In the genomic region with DNA sequence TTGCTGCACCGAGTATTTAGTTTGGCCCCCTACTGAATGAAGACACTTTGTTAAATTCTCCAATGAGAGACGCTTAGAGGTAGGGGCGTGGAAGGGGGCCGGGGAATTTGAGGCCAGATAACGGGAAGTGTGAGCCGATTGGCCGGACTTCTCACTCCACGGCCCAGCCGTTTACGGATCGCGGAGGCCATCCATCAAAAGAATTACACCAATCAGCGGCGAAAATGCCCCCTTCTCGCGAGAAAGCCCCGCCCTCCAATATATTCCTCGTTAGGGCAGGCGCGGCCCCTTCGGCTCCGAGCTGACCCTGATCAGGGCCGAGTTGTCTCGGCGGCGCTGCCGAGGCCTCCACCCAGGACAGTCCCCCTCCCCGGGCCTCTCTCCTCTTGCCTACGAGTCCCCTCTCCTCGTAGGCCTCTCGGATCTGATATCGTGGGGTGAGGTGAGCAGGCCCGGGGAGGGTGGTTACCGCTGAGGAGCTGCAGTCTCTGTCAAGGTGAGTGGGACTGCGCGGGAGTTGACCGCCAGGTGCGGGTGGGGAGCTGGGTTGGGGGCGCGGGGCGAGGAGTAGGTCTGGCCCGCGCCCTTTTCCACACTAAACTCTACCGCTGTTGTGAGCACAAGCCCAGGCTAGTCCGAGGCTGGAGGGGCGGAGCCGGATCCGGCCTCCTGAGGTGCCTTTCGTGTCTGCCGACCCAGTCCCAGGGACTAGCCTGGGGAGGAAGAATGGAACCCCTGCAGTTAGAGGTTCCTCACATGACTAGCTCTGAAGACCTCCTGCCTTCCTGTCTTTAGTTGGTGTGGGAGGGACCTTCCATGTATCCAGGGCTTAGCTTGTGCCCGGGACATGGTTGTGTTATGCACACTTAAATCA, we compare ENCODE assay signal across 8 cellular contexts. TPM values are rescaled to one million over a fixed set of nuclear protein-coding genes. Genes with fewer than 3 reads are reported as not detected.
DNase-seq lines count a peak whose midpoint lies in the region; ATAC-seq and TF ChIP-seq lines count a peak whose summit lies in the region.

A gene with protein sequence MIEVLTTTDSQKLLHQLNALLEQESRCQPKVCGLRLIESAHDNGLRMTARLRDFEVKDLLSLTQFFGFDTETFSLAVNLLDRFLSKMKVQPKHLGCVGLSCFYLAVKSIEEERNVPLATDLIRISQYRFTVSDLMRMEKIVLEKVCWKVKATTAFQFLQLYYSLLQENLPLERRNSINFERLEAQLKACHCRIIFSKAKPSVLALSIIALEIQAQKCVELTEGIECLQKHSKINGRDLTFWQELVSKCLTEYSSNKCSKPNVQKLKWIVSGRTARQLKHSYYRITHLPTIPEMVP (plus strand): TSS at position 287 of the 874 bp plus-strand sequence. CDS start 1,662 bp downstream, outside the sequence.

- H3F3A ChIP-seq in DOHH2 (ENCODE audit: control insufficient read depth, insufficient read depth): no peaks in the 10 kb centered on the region; the same call in 1 of the 2 replicates
- H3F3A ChIP-seq in GM23248 (ENCODE audit: insufficient read depth): no peaks in the 10 kb centered on the region

- H3K4me1 ChIP-seq in DOHH2 (ENCODE audit: control insufficient read depth, low read length) (peaks cover 37% of the 10 kb centered on the region), GM23248 (ENCODE audit: insufficient read depth) (peaks cover 29% of the 10 kb centered on the region)

- H3K27me3 Mint-ChIP-seq in activated T-helper 17 cell treated with anti-CD3 and anti-CD28 coated beads, Interleukin-2, amount 50 U/mL, for 72 hours: peaks cover 4% of the 10 kb centered on the region
- peaks cover 0 to 9% (median 0%) of the 10 kb centered on the region in 3 donors for H3K27me3 Mint-ChIP-seq in naive B cell
- H3K27me3 Mint-ChIP-seq in stimulated activated memory B cell treated with anti-CD40 and anti-IgM and Interleukin-4, amounts not matched to agents 10 μg/mL and 1 μg/mL and 100 μg/mL, for 72 hours: no peaks in the 10 kb centered on the region

- H3K36me3 Mint-ChIP-seq in activated T-helper 17 cell treated with anti-CD3 and anti-CD28 coated beads, Interleukin-2, amount 50 U/mL, for 72 hours (ENCODE audit: low read depth): peaks cover 47% of the 10 kb centered on the region
- H3K36me3 Mint-ChIP-seq in naive B cell: peaks cover 0 to 6% of the 10 kb centered on the region in 2 donors
- H3K36me3 Mint-ChIP-seq in stimulated activated memory B cell treated with anti-CD40 and anti-IgM and Interleukin-4, amounts not matched to agents 10 μg/mL and 1 μg/mL and 100 μg/mL, for 72 hours: peaks cover 5% of the 10 kb centered on the region

- TF ChIP-seq CTCF in DOHH2 (IDR thresholded peaks at IDR 0.05; ENCODE audit: low read depth, low read length, poor library complexity, severe bottlenecking) (no peak), RWPE1 (conservative IDR thresholded peaks at IDR 0.05; ENCODE audit: low read depth) (no peak)

- H4K20me1 ChIP-seq in DOHH2 (ENCODE audit: control insufficient read depth, insufficient read depth, low read depth, low read length) (peaks cover 10% of the 10 kb centered on the region), GM23248 (ENCODE audit: insufficient read depth) (peaks cover 6% of the 10 kb centered on the region; the same call in 1 of the 2 replicates)

- H3K36me3 ChIP-seq in DOHH2 (ENCODE audit: control insufficient read depth, low read length) (peaks cover 48% of the 10 kb centered on the region), GM23248 (ENCODE audit: low read depth) (peaks cover 33% of the 10 kb centered on the region)

- H3K27ac ChIP-seq in DOHH2 (ENCODE audit: low read depth, low read length): peak within 1 kb of the TSS; percentile 54
- peak within 1 kb of the TSS; percentile 78 for H3K27ac ChIP-seq in GM23248
- H3K27ac ChIP-seq in RWPE1: peak within 1 kb of the TSS; percentile 89

- H3K27ac Mint-ChIP-seq in activated T-helper 17 cell treated with anti-CD3 and anti-CD28 coated beads, Interleukin-2, amount 50 U/mL, for 72 hours: peak within 1 kb of the TSS; percentile 92
- peak within 1 kb of the TSS; percentile 85 to 95 (median 94) for H3K27ac Mint-ChIP-seq in naive B cell
- H3K27ac Mint-ChIP-seq in stimulated activated memory B cell treated with anti-CD40 and anti-IgM and Interleukin-4, amounts not matched to agents 10 μg/mL and 1 μg/mL and 100 μg/mL, for 72 hours: peak within 1 kb of the TSS; percentile 83

- H3K4me3 Mint-ChIP-seq in activated T-helper 17 cell treated with anti-CD3 and anti-CD28 coated beads, Interleukin-2, amount 50 U/mL, for 72 hours: peak within 1 kb of the TSS; percentile 92
- peak within 1 kb of the TSS; percentile 83 to 97 (median 94) for H3K4me3 Mint-ChIP-seq in naive B cell
- peak within 1 kb of the TSS; percentile 85 for H3K4me3 Mint-ChIP-seq in stimulated activated memory B cell treated with anti-CD40 and anti-IgM and Interleukin-4, amounts not matched to agents 10 μg/mL and 1 μg/mL and 100 μg/mL, for 72 hours

- POLR2A ChIA-PET in RWPE1 (lab: Yijun Ruan, JAX; ENCODE audit: low non-redundant PET): interaction anchor here (0.6 to 1.0 kb wide), 4 partner anchors 22 to 900 kb away, joined by 3 to 6 read pairs (median 6); partner anchors contain the start of genes HMMR, MAT2B and NUDCD2

- no peaks in the 10 kb centered on the region for H3K27me3 ChIP-seq in DOHH2 (ENCODE audit: control insufficient read depth, low read length)
- no peaks in the 10 kb centered on the region for H3K27me3 ChIP-seq in GM23248 (replicated peaks; ENCODE audit: insufficient read depth)

- H3K4me3 ChIP-seq in DOHH2 (ENCODE audit: low read length) (peak within 1 kb of the TSS; percentile 96), GM23248 (peak within 1 kb of the TSS; percentile 98)

- in situ Hi-C loops in GM23248 (cut with MboI): no loop called here

- H3K9me3 Mint-ChIP-seq in activated T-helper 17 cell treated with anti-CD3 and anti-CD28 coated beads, Interleukin-2, amount 50 U/mL, for 72 hours: no peaks in the 10 kb centered on the region
- no peaks in the 10 kb centered on the region for H3K9me3 Mint-ChIP-seq in naive B cell
- H3K9me3 Mint-ChIP-seq in stimulated activated memory B cell treated with anti-CD40 and anti-IgM and Interleukin-4, amounts not matched to agents 10 μg/mL and 1 μg/mL and 100 μg/mL, for 72 hours: no peaks in the 10 kb centered on the region

- peak within 1 kb of the TSS; percentile 91 for H2AFZ ChIP-seq in GM23248

- peaks cover 46% of the 10 kb centered on the region for H3K79me2 ChIP-seq in DOHH2 (ENCODE audit: control insufficient read depth, low read length)
- H3K79me2 ChIP-seq in GM23248 (ENCODE audit: insufficient read depth): peaks cover 52% of the 10 kb centered on the region

- peaks cover 23% of the 10 kb centered on the region for H3K4me1 Mint-ChIP-seq in activated T-helper 17 cell treated with anti-CD3 and anti-CD28 coated beads, Interleukin-2, amount 50 U/mL, for 72 hours
- peaks cover 14 to 32% (median 21%) of the 10 kb centered on the region in 3 donors for H3K4me1 Mint-ChIP-seq in naive B cell
- peaks cover 26% of the 10 kb centered on the region for H3K4me1 Mint-ChIP-seq in stimulated activated memory B cell treated with anti-CD40 and anti-IgM and Interleukin-4, amounts not matched to agents 10 μg/mL and 1 μg/mL and 100 μg/mL, for 72 hours

- peak within 1 kb of the TSS; percentile 98 for H3K9ac ChIP-seq in GM23248

- DNase-seq in GM23248 (peak; percentile 98), Kasumi-1 (lab: John Stamatoyannopoulos, UW) (peak; percentile 96 to 97), RWPE1 (ENCODE audit: low spot score) (peak; percentile 99), fibroblast of gingiva (ENCODE audit: low read depth) (peak; percentile 95), naive B cell (peak; percentile 91)

- H3K9me2 ChIP-seq in DOHH2 (replicated peaks; ENCODE audit: control insufficient read depth, low read length) (no peaks in the 10 kb centered on the region), GM23248 (ENCODE audit: insufficient read depth) (no peaks in the 10 kb centered on the region)

- H3K9me3 ChIP-seq in DOHH2 (ENCODE audit: control insufficient read depth, insufficient read depth, low read length) (no peaks in the 10 kb centered on the region), GM23248 (ENCODE audit: low read depth) (no peaks in the 10 kb centered on the region)

- CTCF ChIA-PET in RWPE1 (lab: Yijun Ruan, JAX): no interaction called here

- 1 to 3% methylated on average over 45 to 51 of the region's 51 CpGs for WGBS in GM23248 (ENCODE audit: low coverage in 1 of 2, low lambda C conversion rate in 2 of 2, missing lambda C conversion rate in 2 of 2), 2 experiments

- H3K4me2 ChIP-seq in DOHH2 (ENCODE audit: low read length) (peak within 1 kb of the TSS; percentile 89), GM23248 (ENCODE audit: unreplicated experiment) (peak within 1 kb of the TSS; percentile 93)

- ATAC-seq in activated T-helper 17 cell treated with anti-CD3 and anti-CD28 coated beads, Interleukin-2, amount 50 U/mL, for 72 hours (replicated peaks): peak; percentile 96
- peak; percentile 97 to 98 for ATAC-seq in naive B cell (ENCODE audit: low read depth in 2 of 2)
- peak; percentile 98 for ATAC-seq in stimulated activated memory B cell treated with anti-CD40 and anti-IgM and Interleukin-4, amounts not matched to agents 10 μg/mL and 1 μg/mL and 100 μg/mL, for 72 hours

RNA-seq across cellular contexts. Expression of the gene that starts here (rescaled TPM):
- total RNA-seq in GM23248 (2014; rRNA removed; shearing (Covaris generic)): 166 and 179 TPM in 2 replicates
- polyA plus RNA-seq in GM23248 (2016; fragmentation: Nextera tagmentation; extraction: Ambion mirVana): 101 and 106 TPM in 2 replicates
- total RNA-seq in activated T-helper 17 cell treated with anti-CD3 and anti-CD28 coated beads, Interleukin-2, amount 50 U/mL, for 72 hours: 100 to 1,000 TPM; 198 to 200 TPM
- polyA plus RNA-seq in naive B cell (ENCODE audit: low read depth in 6 of 6): 100 to 1,000 TPM in 2 of 6 donors, 10 to 100 TPM in 4; 71.2 to 148 (median 94.1) TPM

Comparison
In these comparisons a context has a peak if more than half of its experiments do, and no peak if none do; other contexts are left out.
1. Peak in every context shown above with its lines: DNase-seq, ATAC-seq, H3K4me3 ChIP-seq and H3K27ac ChIP-seq.